19 cellular contexts compared by ENCODE assay signal in genomic region chr6:87212596-87212995, GRCh38. TPM values are rescaled to one million over a fixed set of nuclear protein-coding genes. Genes with fewer than 3 reads are reported as not detected.
A peak's percentile ranks its signal among the peaks of the same experiment; 100 is the strongest.
DNase-seq lines count a peak whose midpoint lies in the region; ATAC-seq and TF ChIP-seq lines count a peak whose summit lies in the region.
"Had no signal": no experiment of that assay in that cellular context is flagged by ENCODE, and none has a peak within 500 bp of the region (broad histone marks: within the 10 kb centered on the region; RNA-seq: fewer than 3 reads in every experiment).

No MANE protein-coding gene starts in this region.

- no peaks in the 10 kb centered on the region for H3K9me3 ChIP-seq in CD8-positive, alpha-beta T cell (ENCODE audit: low read length)
- H3K9me3 ChIP-seq: BE2C had no signal

- ATAC-seq in CD8-positive, alpha-beta T cell = no peak
- ATAC-seq in naive thymus-derived CD8-positive, alpha-beta T cell = no peak
- ATAC-seq in HG03175 (IDR thresholded peaks at IDR 0.05; ENCODE audit: unreplicated experiment) (no peak), HG03280 (IDR thresholded peaks at IDR 0.05; ENCODE audit: unreplicated experiment) (no peak)
- ATAC-seq: left ventricle myocardium superior had no signal

- peaks cover 24% of the 10 kb centered on the region for H3K36me3 Mint-ChIP-seq in CD8-positive, alpha-beta T cell
- peaks cover 48% of the 10 kb centered on the region for H3K36me3 Mint-ChIP-seq in activated T-helper 2 cell treated with anti-CD3 and anti-CD28 coated beads, Interferon-gamma antibody, Interleukin-2, Interleukin-4, amounts not matched to agents 10 μg/mL and 5 μg/mL and 100 μg/mL, durations not matched to agents 14 hours and 24 hours and 36 hours (ENCODE audit: low read depth)
- peaks cover 0 to 27% (median 4%) of the 10 kb centered on the region in 3 donors for H3K36me3 Mint-ChIP-seq in naive thymus-derived CD8-positive, alpha-beta T cell

- TF ChIP-seq CTCF in CD8-positive, alpha-beta T cell (IDR thresholded peaks at IDR 0.05) = no peak

- H3K27ac ChIP-seq in CD8-positive, alpha-beta T cell (ENCODE audit: low read depth, low read length) = no peak overlapping the region
- H3K27ac ChIP-seq: skin epidermis had no signal

- no peaks in the 10 kb centered on the region for H3K9me3 Mint-ChIP-seq in CD8-positive, alpha-beta T cell
- no peaks in the 10 kb centered on the region for H3K9me3 Mint-ChIP-seq in activated T-helper 2 cell treated with anti-CD3 and anti-CD28 coated beads, Interferon-gamma antibody, Interleukin-2, Interleukin-4, amounts not matched to agents 10 μg/mL and 5 μg/mL and 100 μg/mL, durations not matched to agents 14 hours and 24 hours and 36 hours
- no peaks in the 10 kb centered on the region for H3K9me3 Mint-ChIP-seq in naive thymus-derived CD8-positive, alpha-beta T cell

- intact Hi-C loops in CD8-positive, alpha-beta T cell (cut with DNase I, micrococcal nuclease) = no loop called here
- intact Hi-C loops in activated T-helper 2 cell treated with anti-CD3 and anti-CD28 coated beads, Interferon-gamma antibody, Interleukin-2, Interleukin-4, amounts not matched to agents 10 μg/mL and 5 μg/mL and 100 μg/mL, durations not matched to agents 14 hours and 24 hours and 36 hours (cut with micrococcal nuclease) = no loop called here

- H3K27me3 ChIP-seq in CD8-positive, alpha-beta T cell (ENCODE audit: insufficient read depth, low read length) = no peaks in the 10 kb centered on the region
- H3K27me3 ChIP-seq: BE2C had no signal

- POLR2A ChIA-PET in CD8-positive, alpha-beta T cell (lab: Charles Lee) = no interaction called here
- POLR2A ChIA-PET in naive thymus-derived CD8-positive, alpha-beta T cell (lab: Charles Lee) = interaction anchor here (0.7 kb wide), 1 partner anchor 57 kb away, joined by 4 read pairs; no protein-coding TSS in a partner anchor

- H3K4me1 Mint-ChIP-seq in CD8-positive, alpha-beta T cell (ENCODE audit: low read depth) = peaks cover 68% of the 10 kb centered on the region
- peaks cover 42% of the 10 kb centered on the region for H3K4me1 Mint-ChIP-seq in activated T-helper 2 cell treated with anti-CD3 and anti-CD28 coated beads, Interferon-gamma antibody, Interleukin-2, Interleukin-4, amounts not matched to agents 10 μg/mL and 5 μg/mL and 100 μg/mL, durations not matched to agents 14 hours and 24 hours and 36 hours (ENCODE audit: low read depth)
- H3K4me1 Mint-ChIP-seq in naive thymus-derived CD8-positive, alpha-beta T cell = peaks cover 31 to 64% (median 59%) of the 10 kb centered on the region in 4 donors

- no peak for DNase-seq in CD8-positive, alpha-beta T cell
- peak; percentile 27 for DNase-seq in EH (ENCODE audit: low read depth)
- DNase-seq in activated T-helper 2 cell treated with anti-CD3 and anti-CD28 coated beads, Interferon-gamma antibody, Interleukin-2, Interleukin-4, amounts not matched to agents 10 μg/mL and 5 μg/mL and 100 μg/mL, durations not matched to agents 14 hours and 24 hours and 36 hours (ENCODE audit: low spot score) = no peak
- DNase-seq in naive thymus-derived CD8-positive, alpha-beta T cell = no peak
- no peak for DNase-seq in activated CD4-positive, alpha-beta T cell treated with anti-CD3 and anti-CD28 coated beads, Interleukin-2, amount 50 U/mL, for 48 hours
- DNase-seq: anterior cingulate cortex; BE2C; DMS79; foreskin melanocyte; Kasumi-1; left ventricle myocardium superior; NCI-H1092 treated with DMSO at 0.1 percent for 48 hours; NCI-H69; posterior cingulate gyrus; stimulated activated CD4-positive, alpha-beta T cell treated with anti-CD3 and anti-CD28 coated beads, Interleukin-4, amount 100 ng/mL, for 4 hours; T1000 had no signal

- H3K4me3 Mint-ChIP-seq in CD8-positive, alpha-beta T cell = no peak overlapping the region
- no peak overlapping the region for H3K4me3 Mint-ChIP-seq in activated T-helper 2 cell treated with anti-CD3 and anti-CD28 coated beads, Interferon-gamma antibody, Interleukin-2, Interleukin-4, amounts not matched to agents 10 μg/mL and 5 μg/mL and 100 μg/mL, durations not matched to agents 14 hours and 24 hours and 36 hours (ENCODE audit: low read depth)
- H3K4me3 Mint-ChIP-seq in naive thymus-derived CD8-positive, alpha-beta T cell = no peak overlapping the region

- peaks cover 11% of the 10 kb centered on the region for H3K36me3 ChIP-seq in CD8-positive, alpha-beta T cell (ENCODE audit: insufficient read depth, low read length)

- H3K27ac Mint-ChIP-seq in CD8-positive, alpha-beta T cell = peak overlapping the region; percentile 16
- H3K27ac Mint-ChIP-seq in activated T-helper 2 cell treated with anti-CD3 and anti-CD28 coated beads, Interferon-gamma antibody, Interleukin-2, Interleukin-4, amounts not matched to agents 10 μg/mL and 5 μg/mL and 100 μg/mL, durations not matched to agents 14 hours and 24 hours and 36 hours = peak overlapping the region; percentile 33
- peak overlapping the region in 7 of 10 donors; percentile 13 to 90 (median 55) for H3K27ac Mint-ChIP-seq in naive thymus-derived CD8-positive, alpha-beta T cell

- peaks cover 16% of the 10 kb centered on the region for H3K4me1 ChIP-seq in CD8-positive, alpha-beta T cell (ENCODE audit: insufficient read depth, low read length)
- H3K4me1 ChIP-seq: BE2C had no signal

- CTCF ChIA-PET in CD8-positive, alpha-beta T cell (lab: Charles Lee) = interaction anchor here (1.8 kb wide), 1 partner anchor 74 kb away, joined by 5 read pairs; no protein-coding TSS in a partner anchor

- H3K27me3 Mint-ChIP-seq in CD8-positive, alpha-beta T cell (ENCODE audit: low read depth) = no peaks in the 10 kb centered on the region
- no peaks in the 10 kb centered on the region for H3K27me3 Mint-ChIP-seq in activated T-helper 2 cell treated with anti-CD3 and anti-CD28 coated beads, Interferon-gamma antibody, Interleukin-2, Interleukin-4, amounts not matched to agents 10 μg/mL and 5 μg/mL and 100 μg/mL, durations not matched to agents 14 hours and 24 hours and 36 hours (ENCODE audit: low read depth)
- no peaks in the 10 kb centered on the region for H3K27me3 Mint-ChIP-seq in naive thymus-derived CD8-positive, alpha-beta T cell

- no peak overlapping the region for H3K4me3 ChIP-seq in CD8-positive, alpha-beta T cell (ENCODE audit: low read depth, low read length)
- H3K4me3 ChIP-seq: skin epidermis had no signal

RNA-seq across cellular contexts. Expression of gene ZNF292, which starts 57.2 kb away (rescaled TPM):
- total RNA-seq in CD8-positive, alpha-beta T cell = 10 to 100 TPM; 82.6 to 87.6 TPM
- 56.2 and 62.7 TPM in 2 replicates for total RNA-seq in activated T-helper 2 cell treated with anti-CD3 and anti-CD28 coated beads, Interferon-gamma antibody, Interleukin-2, Interleukin-4, amounts not matched to agents 10 μg/mL and 5 μg/mL and 100 μg/mL, durations not matched to agents 14 hours and 24 hours and 36 hours
- total RNA-seq in naive thymus-derived CD8-positive, alpha-beta T cell = 10 to 100 TPM; 74.0 to 87.7 TPM
- polyA plus RNA-seq in naive thymus-derived CD8-positive, alpha-beta T cell = 10 to 100 TPM; 22.4 to 24.0 (median 23.3) TPM
